ENCODE assay signal across 8 cellular contexts in genomic region chr17:45225964-45226530, GRCh38. TPM values are rescaled to one million over a fixed set of nuclear protein-coding genes. Genes with fewer than 3 reads are reported as not detected.
DNase-seq lines count a peak whose midpoint lies in the region; ATAC-seq lines count a peak whose summit lies in the region.

No MANE protein-coding gene starts in this region.

- peak; percentile 71 to 100 (median 90) for DNase-seq in T-helper 2 cell
- DNase-seq in amygdala (lab: John Stamatoyannopoulos, UW), result peak in 33 of 56 donors; percentile 13 to 62 (median 38)
- DNase-seq in mesendoderm, result no peak
- DNase-seq in stimulated activated effector memory CD8-positive, alpha-beta T cell treated with anti-CD3 and anti-CD28 coated beads, Interleukin-12 subunit alpha, Interleukin-12 subunit beta, amount 100 ng/mL, for 72 hours (ENCODE audit: low spot score in 2 of 2), result peak; percentile 80 to 97
- DNase-seq in cerebellum (ENCODE audit: low spot score), result no peak

- H4K8ac ChIP-seq in mesendoderm (ENCODE audit: low read depth, low read length), result no peak overlapping the region

- H3K4ac ChIP-seq in mesendoderm (ENCODE audit: low read depth, low read length), result no peak overlapping the region

- peaks cover 87% of the 10 kb centered on the region for H3K36me3 Mint-ChIP-seq in stimulated activated effector memory CD8-positive, alpha-beta T cell treated with anti-CD3 and anti-CD28 coated beads, Interleukin-12 subunit alpha, Interleukin-12 subunit beta, amount 100 ng/mL, for 72 hours

- no peak overlapping the region for H2AK5ac ChIP-seq in mesendoderm (ENCODE audit: low read length)

- H3K79me2 ChIP-seq in mesendoderm (ENCODE audit: control insufficient read depth, insufficient read depth, low read length), result no peaks in the 10 kb centered on the region

- no peak overlapping the region for H3K9ac ChIP-seq in mesendoderm (ENCODE audit: low read length)

- H3K79me1 ChIP-seq in mesendoderm (ENCODE audit: low read length), result no peaks in the 10 kb centered on the region

- peak overlapping the region; percentile 91 for H3K4me3 Mint-ChIP-seq in stimulated activated effector memory CD8-positive, alpha-beta T cell treated with anti-CD3 and anti-CD28 coated beads, Interleukin-12 subunit alpha, Interleukin-12 subunit beta, amount 100 ng/mL, for 72 hours

- no peaks in the 10 kb centered on the region for H3K36me3 ChIP-seq in mesendoderm (ENCODE audit: control insufficient read depth, insufficient read depth, low read length)

- ATAC-seq in GM18861 (IDR thresholded peaks at IDR 0.05; ENCODE audit: unreplicated experiment) (peak; percentile 30), HG03139 (IDR thresholded peaks at IDR 0.05; ENCODE audit: unreplicated experiment) (peak; percentile 35), GM21526 (IDR thresholded peaks at IDR 0.05; ENCODE audit: low FRiP score, unreplicated experiment) (no peak)
- ATAC-seq in stimulated activated effector memory CD8-positive, alpha-beta T cell treated with anti-CD3 and anti-CD28 coated beads, Interleukin-12 subunit alpha, Interleukin-12 subunit beta, amount 100 ng/mL, for 72 hours, result peak; percentile 71

- no peak overlapping the region for H2BK5ac ChIP-seq in mesendoderm (ENCODE audit: low read length)

- peaks cover 1% of the 10 kb centered on the region for H3K27me3 ChIP-seq in mesendoderm (ENCODE audit: insufficient read depth, low read length, poor library complexity)

- peaks cover 2% of the 10 kb centered on the region for H3K4me1 ChIP-seq in mesendoderm (ENCODE audit: control insufficient read depth, low read depth, low read length)

- no peaks in the 10 kb centered on the region for H3K9me3 Mint-ChIP-seq in stimulated activated effector memory CD8-positive, alpha-beta T cell treated with anti-CD3 and anti-CD28 coated beads, Interleukin-12 subunit alpha, Interleukin-12 subunit beta, amount 100 ng/mL, for 72 hours

- peak overlapping the region; percentile 62 for H3K56ac ChIP-seq in mesendoderm (ENCODE audit: low read length)

- no peak overlapping the region for H3K27ac ChIP-seq in mesendoderm (ENCODE audit: low read depth, low read length)

- H3K4me1 Mint-ChIP-seq in stimulated activated effector memory CD8-positive, alpha-beta T cell treated with anti-CD3 and anti-CD28 coated beads, Interleukin-12 subunit alpha, Interleukin-12 subunit beta, amount 100 ng/mL, for 72 hours, result peaks cover 77% of the 10 kb centered on the region

- no peak overlapping the region for H2BK120ac ChIP-seq in mesendoderm (ENCODE audit: low read depth, low read length)

- H4K5ac ChIP-seq in mesendoderm (ENCODE audit: low read length), result no peak overlapping the region

- H2BK15ac ChIP-seq in mesendoderm (replicated peaks; ENCODE audit: low read depth), result no peak overlapping the region

- H3K4me2 ChIP-seq in mesendoderm (ENCODE audit: low read length), result no peak overlapping the region

- H3K18ac ChIP-seq in mesendoderm (ENCODE audit: low read length), result no peak overlapping the region

- H3K23ac ChIP-seq in mesendoderm (ENCODE audit: low read length), result no peak overlapping the region

- H3K27ac Mint-ChIP-seq in stimulated activated effector memory CD8-positive, alpha-beta T cell treated with anti-CD3 and anti-CD28 coated beads, Interleukin-12 subunit alpha, Interleukin-12 subunit beta, amount 100 ng/mL, for 72 hours, result peak overlapping the region; percentile 100

- no peak overlapping the region for H3K4me3 ChIP-seq in mesendoderm (ENCODE audit: low read length)

- no CpG with 5 or more reads among the region's 11 CpGs for WGBS in mesendoderm (ENCODE audit: extremely low coverage, insufficient coverage, low lambda C conversion rate)

RNA-seq across cellular contexts. Expression of gene FMNL1, which starts 4.4 kb away (rescaled TPM):
- 3.0 TPM for polyA plus RNA-seq in mesendoderm (2013, experiment 1 of 2)
- 3.6 TPM for polyA plus RNA-seq in mesendoderm (2013, experiment 2 of 2)
- 3.4 TPM for total RNA-seq in cerebellum

RNA-seq across cellular contexts. Expression of gene SPATA32, which starts 35.8 kb away (rescaled TPM):
- not detected for polyA plus RNA-seq in mesendoderm (2013, experiment 1 of 2)
- polyA plus RNA-seq in mesendoderm (2013, experiment 2 of 2), result not detected
- total RNA-seq in cerebellum, result not detected

Comparison
In these comparisons a context has a peak if more than half of its experiments do, and no peak if none do; other contexts are left out.
1. DNase-seq: peak in T-helper 2 cell (5 of 5), amygdala (33 of 56) and stimulated activated effector memory CD8-positive, alpha-beta T cell treated with anti-CD3 and anti-CD28 coated beads, Interleukin-12 subunit alpha, Interleukin-12 subunit beta, amount 100 ng/mL, for 72 hours (2 of 2); none in mesendoderm (single experiment) and cerebellum (single experiment).